ENCODE assay signal across 16 cellular contexts in genomic region chr12:55722948-55723347, GRCh38. TPM values are rescaled to one million over a fixed set of nuclear protein-coding genes. Genes with fewer than 3 reads are reported as not detected.
DNase-seq lines count a peak whose midpoint lies in the region; ATAC-seq and TF ChIP-seq lines count a peak whose summit lies in the region.
"Had no signal": no experiment of that assay in that cellular context is flagged by ENCODE, and none has a peak within 500 bp of the region (broad histone marks: within the 10 kb centered on the region; RNA-seq: fewer than 3 reads in every experiment).

No MANE protein-coding gene starts in this region.

- H3K27me3 ChIP-seq in Panc1 (ENCODE audit: control insufficient read depth, insufficient read depth, low read length): no peaks in the 10 kb centered on the region
- H3K27me3 ChIP-seq in upper lobe of right lung: no peaks in the 10 kb centered on the region
- H3K27me3 ChIP-seq: heart left ventricle, SJCRH30 had no signal

- H3K36me3 Mint-ChIP-seq in natural killer cell: peaks cover 10% of the 10 kb centered on the region
- H3K36me3 Mint-ChIP-seq in activated CD4-positive, alpha-beta T cell treated with anti-CD3 and anti-CD28 coated beads for 36 hours (ENCODE audit: low read depth): peaks cover 11% of the 10 kb centered on the region

- no peaks in the 10 kb centered on the region for H3K9me3 Mint-ChIP-seq in natural killer cell
- no peaks in the 10 kb centered on the region for H3K9me3 Mint-ChIP-seq in activated CD4-positive, alpha-beta T cell treated with anti-CD3 and anti-CD28 coated beads for 36 hours (ENCODE audit: low read depth)
- H3K9me3 Mint-ChIP-seq: dendritic cell treated with granulocyte-macrophage colony-stimulating factor and Interleukin-4, amounts not matched to agents 40 ng/mL and 50 ng/mL, for 4 days; stimulated activated naive B cell treated with anti-CD40 and anti-IgM and Interleukin-4, amounts not matched to agents 10 μg/mL and 1 μg/mL and 100 μg/mL, for 72 hours had no signal

- H3K4me1 ChIP-seq in Panc1 (ENCODE audit: control insufficient read depth, insufficient read depth, low read length) (peaks cover 30% of the 10 kb centered on the region), upper lobe of right lung (peaks cover 62% of the 10 kb centered on the region)

- in situ Hi-C loops in Panc1 (cut with HindIII; ENCODE audit: low pct_unique_long_range_greater_than_20kb, low sequenced_read_pairs): no loop called here

- no peak for DNase-seq in Panc1 (ENCODE audit: low read depth, low spot score)
- peak; percentile 81 for DNase-seq in glomerular visceral epithelial cell (ENCODE audit: extremely low spot score)
- DNase-seq in renal cortical epithelial cell (ENCODE audit: low read depth): peak; percentile 57
- no peak for DNase-seq in upper lobe of right lung
- DNase-seq in natural killer cell: no peak
- DNase-seq in activated CD4-positive, alpha-beta T cell treated with anti-CD3 and anti-CD28 coated beads for 36 hours: no peak
- DNase-seq: activated CD8-positive, alpha-beta memory T cell treated with anti-CD3 and anti-CD28 coated beads, Interleukin-2, amount 50 U/mL, for 4 hours; NCI-H146; NCI-H2227 treated with DMSO at 0.1 percent for 48 hours; NK-92 treated with Interleukin-12 subunit alpha and Interleukin-12 subunit beta, amount 100 ng/mL, for 24 hours; SJCRH30; stimulated activated naive B cell treated with anti-CD40 and anti-IgM and Interleukin-4, amounts not matched to agents 10 μg/mL and 1 μg/mL and 100 μg/mL, for 72 hours had no signal

- TSS peak; percentile 23 for BruUV-seq in Panc1 (replicated peaks; lab: Mats Ljungman, UMichigan)

- POLR2A ChIA-PET in Panc1 (lab: Charles Lee): no interaction called here
- POLR2A ChIA-PET in activated CD4-positive, alpha-beta T cell treated with anti-CD3 and anti-CD28 coated beads for 36 hours (lab: Charles Lee): interaction anchor here (0.6 kb wide), 1 partner anchor 252 kb away, joined by 3 read pairs; no protein-coding TSS in a partner anchor

- H3K4me1 Mint-ChIP-seq in natural killer cell: peaks cover 33 to 41% of the 10 kb centered on the region in 2 donors
- peaks cover 32% of the 10 kb centered on the region for H3K4me1 Mint-ChIP-seq in activated CD4-positive, alpha-beta T cell treated with anti-CD3 and anti-CD28 coated beads for 36 hours

- H3K27ac ChIP-seq in 22Rv1 (peak overlapping the region; percentile 99), Panc1 (ENCODE audit: low read length) (no peak overlapping the region), upper lobe of right lung (no peak overlapping the region)
- H3K27ac ChIP-seq: SJCRH30 had no signal

- intact Hi-C loops in Panc1 (cut with micrococcal nuclease; ENCODE audit: unreplicated experiment) (loop anchor here (10.0 kb wide), 1 partner anchor 528 kb away; no protein-coding TSS in a partner anchor), upper lobe of right lung (cut with DNase I) (no loop called here), natural killer cell (cut with micrococcal nuclease) (no loop called here)
- intact Hi-C loops in activated CD4-positive, alpha-beta T cell treated with anti-CD3 and anti-CD28 coated beads for 36 hours (cut with DNase I, micrococcal nuclease): no loop called here

- H3K27me3 Mint-ChIP-seq in natural killer cell (ENCODE audit: low read depth in 2 of 2): no peaks in the 10 kb centered on the region
- H3K27me3 Mint-ChIP-seq in activated CD4-positive, alpha-beta T cell treated with anti-CD3 and anti-CD28 coated beads for 36 hours: no peaks in the 10 kb centered on the region
- H3K27me3 Mint-ChIP-seq: dendritic cell treated with granulocyte-macrophage colony-stimulating factor and Interleukin-4, amounts not matched to agents 40 ng/mL and 50 ng/mL, for 4 days; stimulated activated naive B cell treated with anti-CD40 and anti-IgM and Interleukin-4, amounts not matched to agents 10 μg/mL and 1 μg/mL and 100 μg/mL, for 72 hours had no signal

- H3K4me3 Mint-ChIP-seq in natural killer cell: no peak overlapping the region
- no peak overlapping the region for H3K4me3 Mint-ChIP-seq in activated CD4-positive, alpha-beta T cell treated with anti-CD3 and anti-CD28 coated beads for 36 hours
- H3K4me3 Mint-ChIP-seq: dendritic cell treated with granulocyte-macrophage colony-stimulating factor and Interleukin-4, amounts not matched to agents 40 ng/mL and 50 ng/mL, for 4 days; stimulated activated naive B cell treated with anti-CD40 and anti-IgM and Interleukin-4, amounts not matched to agents 10 μg/mL and 1 μg/mL and 100 μg/mL, for 72 hours had no signal

- H3K36me3 ChIP-seq in Panc1 (ENCODE audit: control insufficient read depth, insufficient read depth, low read length): peaks cover 8% of the 10 kb centered on the region
- H3K36me3 ChIP-seq in upper lobe of right lung: peaks cover 56% of the 10 kb centered on the region

- H3K4me3 ChIP-seq in Panc1 (ENCODE audit: low read depth in 2 of 2, low read length in 2 of 2) (no peak overlapping the region), upper lobe of right lung (no peak overlapping the region)
- H3K4me3 ChIP-seq: SJCRH30 had no signal

- H3K9me3 ChIP-seq in Panc1 (ENCODE audit: control insufficient read depth, insufficient read depth, low read depth, low read length) (no peaks in the 10 kb centered on the region), upper lobe of right lung (no peaks in the 10 kb centered on the region)
- H3K9me3 ChIP-seq: heart left ventricle, SJCRH30 had no signal

- ATAC-seq in Panc1 (no peak), upper lobe of right lung (no peak), natural killer cell (no peak), HG02938 (IDR thresholded peaks at IDR 0.05; ENCODE audit: unreplicated experiment) (no peak)
- no peak for ATAC-seq in activated CD4-positive, alpha-beta T cell treated with anti-CD3 and anti-CD28 coated beads for 36 hours
- ATAC-seq: heart left ventricle; stimulated activated naive B cell treated with anti-CD40 and anti-IgM and Interleukin-4, amounts not matched to agents 10 μg/mL and 1 μg/mL and 100 μg/mL, for 72 hours had no signal

- TF ChIP-seq CTCF in 22Rv1 (IDR thresholded peaks at IDR 0.05) (no peak), Panc1 (IDR thresholded peaks at IDR 0.05) (no peak), upper lobe of right lung (IDR thresholded peaks at IDR 0.05) (no peak), natural killer cell (IDR thresholded peaks at IDR 0.05) (no peak)

- CTCF ChIA-PET in Panc1 (lab: Charles Lee): interaction anchor here (1.3 kb wide), 1 partner anchor 41 kb away, joined by 5 read pairs; a partner anchor contains a TSS
- CTCF ChIA-PET in activated CD4-positive, alpha-beta T cell treated with anti-CD3 and anti-CD28 coated beads for 36 hours (lab: Charles Lee): interaction anchor here (0.6 to 2.3 kb wide), 7 partner anchors 11 to 203 kb away, joined by 3 to 19 read pairs (median 4); no protein-coding TSS in a partner anchor

- H3K27ac Mint-ChIP-seq in natural killer cell: no peak overlapping the region
- no peak overlapping the region for H3K27ac Mint-ChIP-seq in activated CD4-positive, alpha-beta T cell treated with anti-CD3 and anti-CD28 coated beads for 36 hours
- H3K27ac Mint-ChIP-seq: dendritic cell treated with granulocyte-macrophage colony-stimulating factor and Interleukin-4, amounts not matched to agents 40 ng/mL and 50 ng/mL, for 4 days had no signal

RNA-seq across cellular contexts. Expression of gene RDH5, which starts 2.8 kb away (rescaled TPM):
- 2.8 TPM for total RNA-seq in Panc1 (2021; ENCODE audit: unreplicated experiment)
- polyA plus RNA-seq in Panc1 (2012; ENCODE audit: insufficient read length): 1.8 TPM
- 1.6 and 2.7 TPM in 2 replicates for total RNA-seq in renal cortical epithelial cell
- 6.0 TPM for total RNA-seq in upper lobe of right lung
- total RNA-seq in natural killer cell: 10 to 100 TPM in 2 of 3 donors, 1 to 10 TPM in 1; 9.6 to 19.0 (median 10.1) TPM
- total RNA-seq in activated CD4-positive, alpha-beta T cell treated with anti-CD3 and anti-CD28 coated beads for 36 hours: 10 to 100 TPM in 1 of 2 experiments, 1 to 10 TPM in 1; 9.6 to 12.2 TPM

RNA-seq across cellular contexts. Expression of gene CD63, which starts 5.9 kb away (rescaled TPM):
- total RNA-seq in Panc1 (2021; ENCODE audit: unreplicated experiment) (879 TPM), renal cortical epithelial cell (688 and 1,583 TPM in 2 replicates), upper lobe of right lung (1,158 TPM), natural killer cell (100 to 1,000 TPM; 296 to 441 (median 319) TPM)
- 651 TPM for polyA plus RNA-seq in Panc1 (2012; ENCODE audit: insufficient read length)
- total RNA-seq in activated CD4-positive, alpha-beta T cell treated with anti-CD3 and anti-CD28 coated beads for 36 hours: 100 to 1,000 TPM; 113 to 122 TPM

RNA-seq across cellular contexts. Expression of gene BLOC1S1, which starts 7.1 kb away (rescaled TPM):
- total RNA-seq in Panc1 (2021; ENCODE audit: unreplicated experiment): 87.3 TPM
- polyA plus RNA-seq in Panc1 (2012; ENCODE audit: insufficient read length): 118 TPM
- total RNA-seq in renal cortical epithelial cell: 45.7 and 54.7 TPM in 2 replicates
- total RNA-seq in upper lobe of right lung: 129 TPM
- 10 to 100 TPM; 75.8 to 83.7 (median 81.0) TPM for total RNA-seq in natural killer cell
- 100 to 1,000 TPM; 107 to 115 TPM for total RNA-seq in activated CD4-positive, alpha-beta T cell treated with anti-CD3 and anti-CD28 coated beads for 36 hours

RNA-seq across cellular contexts. Expression of gene ITGA7, which starts 15.2 kb away (rescaled TPM):
- total RNA-seq in Panc1 (2021; ENCODE audit: unreplicated experiment) (2.5 TPM), renal cortical epithelial cell (under 0.01 and 1.0 TPM in 2 replicates), upper lobe of right lung (14.7 TPM), natural killer cell (1 to 10 TPM; 2.8 to 4.6 (median 4.3) TPM)
- polyA plus RNA-seq in Panc1 (2012; ENCODE audit: insufficient read length): 1.8 TPM
- 1 to 10 TPM; 5.5 to 5.6 TPM for total RNA-seq in activated CD4-positive, alpha-beta T cell treated with anti-CD3 and anti-CD28 coated beads for 36 hours

RNA-seq across cellular contexts. Expression of gene GDF11, which starts 20.0 kb away (rescaled TPM):
- total RNA-seq in Panc1 (2021; ENCODE audit: unreplicated experiment) (11.8 TPM), renal cortical epithelial cell (1.9 and 7.7 TPM in 2 replicates), upper lobe of right lung (5.8 TPM), natural killer cell (10 to 100 TPM in 2 of 3 donors, 1 to 10 TPM in 1; 9.2 to 12.1 (median 10.2) TPM)
- 9.7 TPM for polyA plus RNA-seq in Panc1 (2012; ENCODE audit: insufficient read length)
- 1 to 10 TPM; 7.5 to 9.5 TPM for total RNA-seq in activated CD4-positive, alpha-beta T cell treated with anti-CD3 and anti-CD28 coated beads for 36 hours

Comparison
In these comparisons a context has a peak if more than half of its experiments do, and no peak if none do; other contexts are left out.
1. DNase-seq: peak in glomerular visceral epithelial cell (single experiment) and renal cortical epithelial cell (single experiment); none in Panc1 (single experiment), upper lobe of right lung (single experiment), natural killer cell (single experiment) and activated CD4-positive, alpha-beta T cell treated with anti-CD3 and anti-CD28 coated beads for 36 hours (single experiment).